In the genomic region with DNA sequence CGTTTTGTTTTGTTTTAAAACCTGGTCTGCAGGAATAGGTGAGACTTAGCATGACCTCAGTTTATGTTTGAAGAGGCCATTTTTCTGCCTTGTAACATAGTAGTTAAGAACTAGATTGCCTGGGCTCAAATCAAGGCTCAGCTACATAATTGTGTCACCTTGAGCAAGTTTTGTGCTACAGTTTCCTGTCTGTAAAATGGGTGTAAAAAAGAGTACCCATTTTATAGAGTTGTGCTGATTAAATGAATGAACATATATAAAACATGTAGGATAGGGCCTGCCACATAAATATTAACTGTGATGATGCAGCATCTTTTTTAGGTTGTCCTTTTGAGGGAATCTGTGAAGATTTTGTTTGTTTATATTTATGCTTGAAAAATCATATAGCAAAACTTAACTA, we compare ENCODE assay signal across 1 cellular context.
TF ChIP-seq lines count a peak whose summit lies in the region.

No MANE protein-coding gene starts in this region.

TF ChIP-seq in K562, 482 proteins besides CTCF, POLR2A, EP300 and RAD21 (continued from another document):
- TF ChIP-seq, protein P1, sequence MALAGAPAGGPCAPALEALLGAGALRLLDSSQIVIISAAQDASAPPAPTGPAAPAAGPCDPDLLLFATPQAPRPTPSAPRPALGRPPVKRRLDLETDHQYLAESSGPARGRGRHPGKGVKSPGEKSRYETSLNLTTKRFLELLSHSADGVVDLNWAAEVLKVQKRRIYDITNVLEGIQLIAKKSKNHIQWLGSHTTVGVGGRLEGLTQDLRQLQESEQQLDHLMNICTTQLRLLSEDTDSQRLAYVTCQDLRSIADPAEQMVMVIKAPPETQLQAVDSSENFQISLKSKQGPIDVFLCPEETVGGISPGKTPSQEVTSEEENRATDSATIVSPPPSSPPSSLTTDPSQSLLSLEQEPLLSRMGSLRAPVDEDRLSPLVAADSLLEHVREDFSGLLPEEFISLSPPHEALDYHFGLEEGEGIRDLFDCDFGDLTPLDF (CRISPR knock-in tag; IDR thresholded peaks at IDR 0.05) = no peak
- no peak for TF ChIP-seq KAT7 (CRISPR knock-in tag; IDR thresholded peaks at IDR 0.05; ENCODE audit: borderline replicate concordance)
- TF ChIP-seq ZNF217 (CRISPR knock-in tag; IDR thresholded peaks at IDR 0.05) = no peak
- TF ChIP-seq, protein P2, sequence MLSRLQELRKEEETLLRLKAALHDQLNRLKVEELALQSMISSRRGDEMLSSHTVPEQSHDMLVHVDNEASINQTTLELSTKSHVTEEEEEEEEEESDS (CRISPR knock-in tag; IDR thresholded peaks at IDR 0.05) = no peak
